ENCODE assay signal across 19 cellular contexts in genomic region chr6:31634131-31634530, GRCh38. TPM values are rescaled to one million over a fixed set of nuclear protein-coding genes. Genes with fewer than 3 reads are reported as not detected.
A peak's percentile ranks its signal among the peaks of the same experiment; 100 is the strongest.
DNase-seq lines count a peak whose midpoint lies in the region; ATAC-seq, FAIRE-seq and TF ChIP-seq lines count a peak whose summit lies in the region.
"Had no signal": no experiment of that assay in that cellular context is flagged by ENCODE, and none has a peak within 500 bp of the region (broad histone marks: within the 10 kb centered on the region; RNA-seq: fewer than 3 reads in every experiment).

No MANE protein-coding gene starts in this region.

- POLR2A ChIA-PET in HEK293 (lab: Yijun Ruan, JAX) (interaction anchor here (0.5 to 11.0 kb wide), 5 partner anchors 8 to 193 kb away, joined by 4 to 123 read pairs (median 7); partner anchors contain the start of genes BAG6 and HSPA1B), K562 (lab: Yijun Ruan, JAX) (interaction anchor here (0.6 to 14.8 kb wide), 6 partner anchors 8 to 80 kb away, joined by 3 to 274 read pairs (median 48); partner anchors contain the start of genes APOM, BAG6, GPANK1 and PRRC2A)

- H3K4me3 ChIP-seq in DND-41 (ENCODE audit: low read depth in 1 of 2, low read length in 2 of 2): no peak overlapping the region
- no peak overlapping the region for H3K4me3 ChIP-seq in HEK293 (ENCODE audit: low read depth, low read length)
- H3K4me3 ChIP-seq in K562: no peak overlapping the region
- no peak overlapping the region for H3K4me3 ChIP-seq in vagina
- H3K4me3 ChIP-seq: hepatocyte, sigmoid colon, SJSA1 had no signal

- no peaks in the 10 kb centered on the region for H3K9me3 Mint-ChIP-seq in nephron
- H3K9me3 Mint-ChIP-seq: IgD-negative memory B cell had no signal

- TF ChIP-seq POLR2A in K562 (conservative IDR thresholded peaks at IDR 0.05) (no peak), vagina (IDR thresholded peaks at IDR 0.05) (no peak)

- in situ Hi-C loops in K562 (cut with MboI): no loop called here

- H3K4me3 Mint-ChIP-seq in nephron: no peak overlapping the region
- H3K4me3 Mint-ChIP-seq: IgD-negative memory B cell had no signal

- no peak for TF ChIP-seq RAD21 in K562 (CRISPR knock-in tag; conservative IDR thresholded peaks at IDR 0.05 in 1 of 2, IDR thresholded peaks at IDR 0.05 in 1 of 2)

- no peaks in the 10 kb centered on the region for H3K9me1 ChIP-seq in K562 (ENCODE audit: control insufficient read depth, insufficient read depth, low read length)

- peaks cover 18% of the 10 kb centered on the region for H3K79me2 ChIP-seq in DND-41 (ENCODE audit: insufficient read depth, low read length)
- H3K79me2 ChIP-seq in K562 (ENCODE audit: control insufficient read depth, insufficient read depth, low read length): peaks cover 7% of the 10 kb centered on the region; the same call in 1 of the 3 replicates

- H3K27ac ChIP-seq in DND-41 (ENCODE audit: low read length): 0 out of 2 replicates have a peak overlapping the region, but pooled peaks have one; percentile 19
- H3K27ac ChIP-seq in HEK293 (ENCODE audit: extremely low read depth, low read depth, low read length): no peak overlapping the region
- H3K27ac ChIP-seq in K562 (ENCODE audit: extremely low read depth, low read depth, low read length): no peak overlapping the region
- no peak overlapping the region for H3K27ac ChIP-seq in vagina
- H3K27ac ChIP-seq: hepatocyte, sigmoid colon, SJSA1 had no signal

- H3K27ac Mint-ChIP-seq in nephron: peak overlapping the region in 2 of 3 experiments; percentile 23 to 63

- H3K36me3 ChIP-seq in DND-41 (ENCODE audit: insufficient read depth, low read length) (peaks cover 95% of the 10 kb centered on the region), HEK293 (ENCODE audit: control insufficient read depth in 2 of 2, insufficient read depth in 1 of 2, low read length in 2 of 2) (peaks cover 54 to 96% of the 10 kb centered on the region in 2 experiments), K562 (ENCODE audit: control insufficient read depth, insufficient read depth, low read length) (peaks cover 98% of the 10 kb centered on the region), vagina (peaks cover 0 to 94% of the 10 kb centered on the region in 2 donors)

- FAIRE-seq in K562 (lab: Jason Lieb, UNC): peak; percentile 35
- FAIRE-seq: TTC549 had no signal

- H3K9me3 ChIP-seq in DND-41 (ENCODE audit: insufficient read depth, low read length, severe bottlenecking) (no peaks in the 10 kb centered on the region), HEK293 (ENCODE audit: control insufficient read depth, insufficient read depth, low read depth, low read length) (no peaks in the 10 kb centered on the region), K562 (replicated peaks; ENCODE audit: control insufficient read depth, insufficient read depth, low read depth, low read length) (no peaks in the 10 kb centered on the region), vagina (no peaks in the 10 kb centered on the region)
- H3K9me3 ChIP-seq: sigmoid colon, SJSA1 had no signal

- no peaks in the 10 kb centered on the region for H3K4me1 Mint-ChIP-seq in nephron
- H3K4me1 Mint-ChIP-seq: IgD-negative memory B cell had no signal

- H3K9ac ChIP-seq in DND-41 (ENCODE audit: low read depth, low read length): no peak overlapping the region
- no peak overlapping the region for H3K9ac ChIP-seq in K562 (ENCODE audit: insufficient read depth in 1 of 2, low read depth in 2 of 2, low read length in 2 of 2)

- no peaks in the 10 kb centered on the region for H3K27me3 Mint-ChIP-seq in nephron (ENCODE audit: low read depth)
- H3K27me3 Mint-ChIP-seq: IgD-negative memory B cell had no signal

- ATAC-seq in DND-41 (ENCODE audit: insufficient read depth, low read depth) (no peak), K562 (no peak), HG02642 (IDR thresholded peaks at IDR 0.05; ENCODE audit: poor library complexity, unreplicated experiment) (no peak)
- ATAC-seq in activated CD4-positive, CD25-positive, alpha-beta regulatory T cell treated with anti-CD3 and anti-CD28 coated beads, Interleukin-2, amount 50 U/mL, for 24 hours: no peak

- no peak for TF ChIP-seq EP300 in K562 (IDR thresholded peaks at IDR 0.05; ENCODE audit: low read length)

- DNase-seq in DND-41: no peak
- DNase-seq in K562 (ENCODE audit: extremely low read depth in 1 of 4, low spot score in 3 of 4): no peak
- DNase-seq in vagina (ENCODE audit: extremely low spot score in 2 of 2): no peak
- DNase-seq: activated CD8-positive, alpha-beta memory T cell treated with anti-CD3 and anti-CD28 coated beads for 24 hours; activated gamma-delta T cell treated with Interleukin-2 at 50 U/mL for 16 hours; C1 segment of cervical spinal cord; midbrain; NCI-H2081; NCI-H524; sigmoid colon; stimulated activated CD4-positive, alpha-beta T cell treated with anti-CD3 and anti-CD28 coated beads, Interleukin-2, amount 100 ng/mL, for 24 hours had no signal

- no peak overlapping the region for H3K4me2 ChIP-seq in DND-41 (ENCODE audit: insufficient read depth, low read length)
- no peak overlapping the region for H3K4me2 ChIP-seq in K562 (ENCODE audit: insufficient read depth, low read length)
- H3K4me2 ChIP-seq: hepatocyte had no signal

- H2AFZ ChIP-seq in DND-41 (ENCODE audit: low read depth, low read length): no peak overlapping the region
- H2AFZ ChIP-seq in K562 (ENCODE audit: low read depth, low read length): no peak overlapping the region
- H2AFZ ChIP-seq: hepatocyte had no signal

- CTCF ChIA-PET in HEK293 (lab: Yijun Ruan, JAX) (interaction anchor here (1.1 to 1.2 kb wide), 2 partner anchors 12 to 17 kb away, joined by 3 read pairs; no protein-coding TSS in a partner anchor), K562 (lab: Yijun Ruan, JAX; ENCODE audit: low intra/inter-chr PET ratio) (no interaction called here)

- peaks cover 77% of the 10 kb centered on the region for H3K36me3 Mint-ChIP-seq in nephron (ENCODE audit: low read depth)

- H4K20me1 ChIP-seq in DND-41 (ENCODE audit: insufficient read depth, low read length): peaks cover 67% of the 10 kb centered on the region
- H4K20me1 ChIP-seq in K562 (replicated peaks; ENCODE audit: control insufficient read depth, insufficient read depth, low read length): peaks cover 27% of the 10 kb centered on the region

- no TSS peak for BruUV-seq in K562 (replicated peaks; lab: Mats Ljungman, UMichigan)

- 87% methylated on average over 3 of the region's 3 CpGs for WGBS in K562 (ENCODE audit: insufficient coverage, low coverage, missing lambda C conversion rate)

- TF ChIP-seq CTCF in DND-41 (IDR thresholded peaks at IDR 0.05; ENCODE audit: borderline replicate concordance, extremely low read depth, low read length, poor library complexity, severe bottlenecking) (no peak), HEK293 (tag by site-specific recombination; IDR thresholded peaks at IDR 0.05) (no peak), K562 (IDR thresholded peaks at IDR 0.05 in 2 of 3, conservative IDR thresholded peaks at IDR 0.05 in 1 of 3; ENCODE audit: insufficient read depth in 2 of 3, low read depth in 1 of 3, low read length in 3 of 3) (no peak), nephron (IDR thresholded peaks at IDR 0.05; ENCODE audit: unreplicated experiment in 3 of 3) (no peak), vagina (IDR thresholded peaks at IDR 0.05) (no peak)

- no peaks in the 10 kb centered on the region for H3K4me1 ChIP-seq in DND-41 (ENCODE audit: insufficient read depth, low read length)
- H3K4me1 ChIP-seq in HEK293 (ENCODE audit: control insufficient read depth, insufficient read depth, low read length): no peaks in the 10 kb centered on the region
- H3K4me1 ChIP-seq in K562 (replicated peaks in 1 of 2; ENCODE audit: control insufficient read depth in 2 of 2, insufficient read depth in 2 of 2, low read length in 2 of 2): peaks cover 3 to 27% of the 10 kb centered on the region in 2 experiments; a peak in 4 of 5 replicates
- no peaks in the 10 kb centered on the region for H3K4me1 ChIP-seq in vagina
- H3K4me1 ChIP-seq: sigmoid colon, SJSA1 had no signal

- intact Hi-C loops in K562 (cut with micrococcal nuclease): no loop called here
- intact Hi-C loops in vagina (cut with DNase I): no loop called here

- H3K27me3 ChIP-seq in DND-41 (ENCODE audit: insufficient read depth, low read length, poor library complexity) (no peaks in the 10 kb centered on the region), K562 (ENCODE audit: control insufficient read depth in 2 of 2, insufficient read depth in 2 of 2, low read length in 2 of 2) (no peaks in the 10 kb centered on the region), vagina (no peaks in the 10 kb centered on the region)
- H3K27me3 ChIP-seq: hepatocyte, sigmoid colon, SJSA1 had no signal

RNA-seq across cellular contexts. Expression of gene PRRC2A, which starts 13.6 kb away (rescaled TPM):
- 801 and 1,251 TPM in 2 replicates for total RNA-seq in K562 (2011; cell fraction: chromatin; rRNA removed; ENCODE audit: low replicate concordance)
- 435 and 502 TPM in 2 replicates for total RNA-seq in K562 (2011; cell fraction: nucleolus; rRNA removed)
- total RNA-seq in K562 (2011; cell fraction: nucleoplasm; rRNA removed): 531 and 634 TPM in 2 replicates
- total RNA-seq in K562 (2014; rRNA removed) (72.6 and 94.0 TPM in 2 replicates), K562 (2014; rRNA removed; fragmentation: Illumina TruSeq; extraction: Trizol) (36.7 and 43.2 TPM in 2 replicates), K562 (2015; rRNA removed; fragmentation: Illumina TruSeq; extraction: Trizol) (63.0 and 75.6 TPM in 2 replicates), K562 (2021) (295 and 332 TPM in 2 replicates), vagina (74.6 TPM)
- polyA plus RNA-seq in K562 (2011; rRNA removed) (44.0 and 113 TPM in 2 replicates), K562 (2014; fragmentation: Illumina TruSeq; extraction: Trizol) (170 and 205 TPM in 2 replicates), K562 (2014; fragmentation: Nextera tagmentation; extraction: Ambion mirVana) (1 to 10 TPM; 1.0 to 1.7 TPM), K562 (2014; rRNA removed) (114 and 118 TPM in 2 replicates)
- 59.9 and 99.7 TPM in 2 replicates for polyA plus RNA-seq in K562 (2011; cell fraction: cytosol; rRNA removed)
- polyA plus RNA-seq in K562 (2011; cell fraction: nucleus; rRNA removed): 306 and 358 TPM in 2 replicates
- 196 and 297 TPM in 2 replicates for polyA plus RNA-seq in K562 (2012)
- 28.8 and 32.1 TPM in 2 replicates for polyA minus RNA-seq in K562 (2011; rRNA and poly(A)+ RNA removed)
- polyA minus RNA-seq in K562 (2011; cell fraction: cytosol; rRNA and poly(A)+ RNA removed): 109 and 149 TPM in 2 replicates
- polyA minus RNA-seq in K562 (2011; cell fraction: nucleus; rRNA and poly(A)+ RNA removed): 109 and 131 TPM in 2 replicates

RNA-seq across cellular contexts. Expression of gene BAG6, which starts 18.3 kb away (rescaled TPM):
- total RNA-seq in K562 (2011; cell fraction: chromatin; rRNA removed; ENCODE audit: low replicate concordance): 312 and 626 TPM in 2 replicates
- 393 and 458 TPM in 2 replicates for total RNA-seq in K562 (2011; cell fraction: nucleolus; rRNA removed)
- total RNA-seq in K562 (2011; cell fraction: nucleoplasm; rRNA removed): 245 and 292 TPM in 2 replicates
- total RNA-seq in K562 (2014; rRNA removed): 246 and 295 TPM in 2 replicates
- 100 and 105 TPM in 2 replicates for total RNA-seq in K562 (2014; rRNA removed; fragmentation: Illumina TruSeq; extraction: Trizol)
- total RNA-seq in K562 (2015; rRNA removed; fragmentation: Illumina TruSeq; extraction: Trizol): 124 and 125 TPM in 2 replicates
- total RNA-seq in K562 (2021): 422 and 484 TPM in 2 replicates
- polyA plus RNA-seq in K562 (2011; rRNA removed): 86.1 and 202 TPM in 2 replicates
- polyA plus RNA-seq in K562 (2011; cell fraction: cytosol; rRNA removed): 117 and 176 TPM in 2 replicates
- polyA plus RNA-seq in K562 (2011; cell fraction: nucleus; rRNA removed): 486 and 557 TPM in 2 replicates
- polyA plus RNA-seq in K562 (2012): 430 and 470 TPM in 2 replicates
- polyA plus RNA-seq in K562 (2014; fragmentation: Illumina TruSeq; extraction: Trizol): 304 and 355 TPM in 2 replicates
- 10 to 100 TPM; 41.9 to 54.1 TPM for polyA plus RNA-seq in K562 (2014; fragmentation: Nextera tagmentation; extraction: Ambion mirVana)
- polyA plus RNA-seq in K562 (2014; rRNA removed): 225 and 263 TPM in 2 replicates
- polyA minus RNA-seq in K562 (2011; rRNA and poly(A)+ RNA removed): 113 and 169 TPM in 2 replicates
- polyA minus RNA-seq in K562 (2011; cell fraction: cytosol; rRNA and poly(A)+ RNA removed): 230 and 353 TPM in 2 replicates
- polyA minus RNA-seq in K562 (2011; cell fraction: nucleus; rRNA and poly(A)+ RNA removed): 128 and 162 TPM in 2 replicates
- 139 TPM for total RNA-seq in vagina

RNA-seq across cellular contexts. Expression of gene AIF1, which starts 19.1 kb away (rescaled TPM):
- 1.2 and 2.1 TPM in 2 replicates for total RNA-seq in K562 (2011; cell fraction: chromatin; rRNA removed; ENCODE audit: low replicate concordance)
- 0.79 and 1.5 TPM in 2 replicates for total RNA-seq in K562 (2011; cell fraction: nucleolus; rRNA removed)
- total RNA-seq in K562 (2011; cell fraction: nucleoplasm; rRNA removed): 0.92 and 1.2 TPM in 2 replicates
- total RNA-seq in K562 (2014; rRNA removed) (11.9 and 17.2 TPM in 2 replicates), K562 (2014; rRNA removed; fragmentation: Illumina TruSeq; extraction: Trizol) (19.4 and 22.7 TPM in 2 replicates), K562 (2015; rRNA removed; fragmentation: Illumina TruSeq; extraction: Trizol) (27.6 and 29.3 TPM in 2 replicates), K562 (2021) (9.2 and 9.4 TPM in 2 replicates), vagina (25.0 TPM)
- polyA plus RNA-seq in K562 (2011; rRNA removed) (10.8 and 15.6 TPM in 2 replicates), K562 (2014; fragmentation: Illumina TruSeq; extraction: Trizol) (19.9 and 21.2 TPM in 2 replicates), K562 (2014; fragmentation: Nextera tagmentation; extraction: Ambion mirVana) (10 to 100 TPM; 31.2 to 33.4 TPM), K562 (2014; rRNA removed) (18.9 and 23.5 TPM in 2 replicates)
- polyA plus RNA-seq in K562 (2011; cell fraction: cytosol; rRNA removed): 4.6 and 12.9 TPM in 2 replicates
- polyA plus RNA-seq in K562 (2011; cell fraction: nucleus; rRNA removed): 4.4 and 8.5 TPM in 2 replicates
- polyA plus RNA-seq in K562 (2012): 16.9 and 18.8 TPM in 2 replicates
- polyA minus RNA-seq in K562 (2011; rRNA and poly(A)+ RNA removed): 6.0 and 11.1 TPM in 2 replicates
- 5.0 and 5.7 TPM in 2 replicates for polyA minus RNA-seq in K562 (2011; cell fraction: cytosol; rRNA and poly(A)+ RNA removed)
- polyA minus RNA-seq in K562 (2011; cell fraction: nucleus; rRNA and poly(A)+ RNA removed): 1.1 and 3.7 TPM in 2 replicates
- total RNA-seq: SJSA1 had no signal

RNA-seq across cellular contexts. Expression of gene APOM, which starts 21.6 kb away (rescaled TPM):
- 6.6 and 7.8 TPM in 2 replicates for total RNA-seq in K562 (2011; cell fraction: chromatin; rRNA removed; ENCODE audit: low replicate concordance)
- total RNA-seq in K562 (2011; cell fraction: nucleolus; rRNA removed): 5.1 and 5.3 TPM in 2 replicates
- total RNA-seq in K562 (2011; cell fraction: nucleoplasm; rRNA removed): 9.8 and 10.1 TPM in 2 replicates
- total RNA-seq in K562 (2014; rRNA removed) (5.7 and 6.6 TPM in 2 replicates), K562 (2014; rRNA removed; fragmentation: Illumina TruSeq; extraction: Trizol) (10.4 and 10.8 TPM in 2 replicates), K562 (2015; rRNA removed; fragmentation: Illumina TruSeq; extraction: Trizol) (6.6 and 7.1 TPM in 2 replicates), K562 (2021) (9.7 and 10.1 TPM in 2 replicates), vagina (not detected)
- polyA plus RNA-seq in K562 (2011; rRNA removed) (7.7 and 8.6 TPM in 2 replicates), K562 (2014; fragmentation: Illumina TruSeq; extraction: Trizol) (13.1 and 17.4 TPM in 2 replicates), K562 (2014; fragmentation: Nextera tagmentation; extraction: Ambion mirVana) (10 to 100 TPM; 23.9 to 24.3 TPM), K562 (2014; rRNA removed) (10.1 and 13.5 TPM in 2 replicates)
- 10.2 and 18.1 TPM in 2 replicates for polyA plus RNA-seq in K562 (2011; cell fraction: cytosol; rRNA removed)
- polyA plus RNA-seq in K562 (2011; cell fraction: nucleus; rRNA removed): 13.8 and 20.1 TPM in 2 replicates
- 11.4 and 16.2 TPM in 2 replicates for polyA plus RNA-seq in K562 (2012)
- 2.6 and 5.6 TPM in 2 replicates for polyA minus RNA-seq in K562 (2011; rRNA and poly(A)+ RNA removed)
- polyA minus RNA-seq in K562 (2011; cell fraction: cytosol; rRNA and poly(A)+ RNA removed): 2.2 and 3.5 TPM in 2 replicates
- 1.6 and 2.3 TPM in 2 replicates for polyA minus RNA-seq in K562 (2011; cell fraction: nucleus; rRNA and poly(A)+ RNA removed)

RNA-seq across cellular contexts. Expression of gene C6orf47, which starts 26.4 kb away (rescaled TPM):
- 18.1 and 40.4 TPM in 2 replicates for total RNA-seq in K562 (2011; cell fraction: chromatin; rRNA removed; ENCODE audit: low replicate concordance)
- total RNA-seq in K562 (2011; cell fraction: nucleolus; rRNA removed): 34.1 and 39.2 TPM in 2 replicates
- 28.1 and 30.1 TPM in 2 replicates for total RNA-seq in K562 (2011; cell fraction: nucleoplasm; rRNA removed)
- 43.8 and 44.3 TPM in 2 replicates for total RNA-seq in K562 (2014; rRNA removed)
- 24.7 and 24.9 TPM in 2 replicates for total RNA-seq in K562 (2014; rRNA removed; fragmentation: Illumina TruSeq; extraction: Trizol)
- 39.3 and 41.0 TPM in 2 replicates for total RNA-seq in K562 (2015; rRNA removed; fragmentation: Illumina TruSeq; extraction: Trizol)
- 28.0 and 33.2 TPM in 2 replicates for total RNA-seq in K562 (2021)
- 11.0 and 14.6 TPM in 2 replicates for polyA plus RNA-seq in K562 (2011; rRNA removed)
- 10.6 and 16.9 TPM in 2 replicates for polyA plus RNA-seq in K562 (2011; cell fraction: cytosol; rRNA removed)
- 7.7 and 10.6 TPM in 2 replicates for polyA plus RNA-seq in K562 (2011; cell fraction: nucleus; rRNA removed)
- 31.5 and 32.4 TPM in 2 replicates for polyA plus RNA-seq in K562 (2012)
- 27.0 and 33.8 TPM in 2 replicates for polyA plus RNA-seq in K562 (2014; fragmentation: Illumina TruSeq; extraction: Trizol)
- under 1 TPM; 0.14 to 0.27 TPM for polyA plus RNA-seq in K562 (2014; fragmentation: Nextera tagmentation; extraction: Ambion mirVana)
- 38.1 and 38.7 TPM in 2 replicates for polyA plus RNA-seq in K562 (2014; rRNA removed)
- 11.3 and 12.1 TPM in 2 replicates for polyA minus RNA-seq in K562 (2011; rRNA and poly(A)+ RNA removed)
- 8.6 and 11.6 TPM in 2 replicates for polyA minus RNA-seq in K562 (2011; cell fraction: cytosol; rRNA and poly(A)+ RNA removed)
- polyA minus RNA-seq in K562 (2011; cell fraction: nucleus; rRNA and poly(A)+ RNA removed): 14.7 and 20.5 TPM in 2 replicates
- 15.2 TPM for total RNA-seq in vagina
